In the genomic region with DNA sequence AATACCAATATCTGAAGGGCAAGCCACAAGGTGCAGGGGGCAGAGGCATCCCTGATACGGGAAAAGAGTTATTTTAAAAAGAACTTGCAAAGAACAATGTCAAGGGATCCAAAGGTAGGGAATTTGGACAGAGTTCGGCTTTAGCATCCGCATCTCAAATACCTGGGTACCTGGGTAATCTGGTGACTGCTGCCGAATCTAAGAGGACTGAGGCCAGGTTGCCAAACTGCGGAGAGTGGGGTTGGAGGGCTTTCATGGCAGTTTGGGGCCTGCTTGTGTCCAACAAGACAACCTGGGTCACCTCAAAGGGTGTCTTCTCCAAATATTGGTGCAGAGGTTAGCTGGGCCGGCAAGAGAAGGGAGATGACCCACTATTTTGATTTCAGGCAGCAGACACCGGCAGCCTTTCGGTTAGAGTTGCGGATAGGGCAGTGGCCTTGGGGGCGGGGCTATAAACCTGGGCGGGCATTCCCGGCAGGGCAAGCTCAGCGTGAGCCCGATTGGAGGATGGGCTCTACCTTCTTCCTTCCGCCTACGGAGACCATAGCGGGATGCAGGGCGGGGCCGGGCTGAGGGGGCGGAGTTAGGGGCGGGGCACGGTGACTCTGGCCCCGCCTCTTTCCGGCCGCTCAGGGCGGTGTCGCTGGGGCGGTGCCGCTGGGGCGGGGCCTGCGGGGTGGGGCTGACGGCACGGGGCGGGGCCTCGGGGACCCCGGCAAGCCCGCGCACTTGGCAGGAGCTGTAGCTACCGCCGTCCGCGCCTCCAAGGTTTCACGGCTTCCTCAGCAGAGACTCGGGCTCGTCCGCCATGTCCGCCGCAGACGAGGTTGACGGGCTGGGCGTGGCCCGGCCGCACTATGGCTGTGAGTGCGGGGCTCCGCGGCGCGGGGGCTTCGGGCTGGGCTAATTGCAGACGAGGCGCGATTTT, we compare ENCODE assay signal across 1 cellular context.
TF ChIP-seq lines count a peak whose summit lies in the region.

Gene IQGAP1 (plus strand): TSS at position 709 of the 928 bp plus-strand sequence. CDS start 100 bp downstream, at position 809.

TF ChIP-seq in HepG2, 621 proteins besides CTCF, POLR2A, EP300 and RAD21 (continued from another document and continues in another):
- no peak for TF ChIP-seq ZBTB7A (CRISPR knock-in tag; IDR thresholded peaks at IDR 0.05)
- TF ChIP-seq FOXP1 (IDR thresholded peaks at IDR 0.05): no peak
- TF ChIP-seq FOXP1 (CRISPR knock-in tag; IDR thresholded peaks at IDR 0.05): no peak
- peak; percentile 54; the same call in 1 of the 2 replicates for TF ChIP-seq MAZ (IDR thresholded peaks at IDR 0.05; ENCODE audit: borderline replicate concordance, low read depth, low read length)
- TF ChIP-seq MAZ (CRISPR knock-in tag; IDR thresholded peaks at IDR 0.05; ENCODE audit: low read depth): peak; percentile 40; the same call in 1 of the 2 replicates
- TF ChIP-seq, protein P1, sequence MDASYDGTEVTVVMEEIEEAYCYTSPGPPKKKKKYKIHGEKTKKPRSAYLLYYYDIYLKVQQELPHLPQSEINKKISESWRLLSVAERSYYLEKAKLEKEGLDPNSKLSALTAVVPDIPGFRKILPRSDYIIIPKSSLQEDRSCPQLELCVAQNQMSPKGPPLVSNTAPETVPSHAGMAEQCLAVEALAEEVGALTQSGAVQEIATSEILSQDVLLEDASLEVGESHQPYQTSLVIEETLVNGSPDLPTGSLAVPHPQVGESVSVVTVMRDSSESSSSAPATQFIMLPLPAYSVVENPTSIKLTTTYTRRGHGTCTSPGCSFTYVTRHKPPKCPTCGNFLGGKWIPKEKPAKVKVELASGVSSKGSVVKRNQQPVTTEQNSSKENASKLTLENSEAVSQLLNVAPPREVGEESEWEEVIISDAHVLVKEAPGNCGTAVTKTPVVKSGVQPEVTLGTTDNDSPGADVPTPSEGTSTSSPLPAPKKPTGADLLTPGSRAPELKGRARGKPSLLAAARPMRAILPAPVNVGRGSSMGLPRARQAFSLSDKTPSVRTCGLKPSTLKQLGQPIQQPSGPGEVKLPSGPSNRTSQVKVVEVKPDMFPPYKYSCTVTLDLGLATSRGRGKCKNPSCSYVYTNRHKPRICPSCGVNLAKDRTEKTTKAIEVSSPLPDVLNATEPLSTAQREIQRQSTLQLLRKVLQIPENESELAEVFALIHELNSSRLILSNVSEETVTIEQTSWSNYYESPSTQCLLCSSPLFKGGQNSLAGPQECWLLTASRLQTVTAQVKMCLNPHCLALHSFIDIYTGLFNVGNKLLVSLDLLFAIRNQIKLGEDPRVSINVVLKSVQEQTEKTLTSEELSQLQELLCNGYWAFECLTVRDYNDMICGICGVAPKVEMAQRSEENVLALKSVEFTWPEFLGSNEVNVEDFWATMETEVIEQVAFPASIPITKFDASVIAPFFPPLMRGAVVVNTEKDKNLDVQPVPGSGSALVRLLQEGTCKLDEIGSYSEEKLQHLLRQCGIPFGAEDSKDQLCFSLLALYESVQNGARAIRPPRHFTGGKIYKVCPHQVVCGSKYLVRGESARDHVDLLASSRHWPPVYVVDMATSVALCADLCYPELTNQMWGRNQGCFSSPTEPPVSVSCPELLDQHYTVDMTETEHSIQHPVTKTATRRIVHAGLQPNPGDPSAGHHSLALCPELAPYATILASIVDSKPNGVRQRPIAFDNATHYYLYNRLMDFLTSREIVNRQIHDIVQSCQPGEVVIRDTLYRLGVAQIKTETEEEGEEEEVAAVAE (CRISPR knock-in tag; IDR thresholded peaks at IDR 0.05; ENCODE audit: borderline replicate concordance): no peak
- no peak for TF ChIP-seq HMGXB4 (CRISPR knock-in tag; IDR thresholded peaks at IDR 0.05; ENCODE audit: borderline replicate concordance in 1 of 2, low read depth in 1 of 2)
- TF ChIP-seq ZBTB21 (CRISPR knock-in tag; IDR thresholded peaks at IDR 0.05): no peak
- TF ChIP-seq SIX1 (CRISPR knock-in tag; IDR thresholded peaks at IDR 0.05; ENCODE audit: borderline replicate concordance): no peak
- peak; percentile 65; the same call in 1 of the 2 replicates for TF ChIP-seq ARID4A (CRISPR knock-in tag; IDR thresholded peaks at IDR 0.05; ENCODE audit: borderline replicate concordance)
- 0 out of 2 replicates have a peak, but pooled peaks have one; percentile 30 for TF ChIP-seq ZNF574 (CRISPR knock-in tag; IDR thresholded peaks at IDR 0.05)
- 0 out of 2 replicates have a peak, but pooled peaks have one; percentile 58 for TF ChIP-seq SIN3A (IDR thresholded peaks at IDR 0.05; ENCODE audit: borderline replicate concordance, low read depth, low read length)
- no peak for TF ChIP-seq ZNF550 (CRISPR knock-in tag; IDR thresholded peaks at IDR 0.05; ENCODE audit: borderline replicate concordance)
- TF ChIP-seq ZFP90 (CRISPR knock-in tag; IDR thresholded peaks at IDR 0.05; ENCODE audit: borderline replicate concordance): 0 out of 2 replicates have a peak, but pooled peaks have one; percentile 31
- TF ChIP-seq, protein P2, sequence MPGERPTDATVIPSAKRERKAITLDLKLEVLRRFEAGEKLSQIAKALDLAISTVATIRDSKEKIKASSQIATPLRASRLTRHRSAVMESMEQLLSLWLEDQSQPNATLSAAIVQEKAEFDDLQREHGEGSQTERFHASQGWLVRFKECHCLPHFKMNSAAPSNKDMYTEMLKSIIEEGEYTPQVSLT (CRISPR knock-in tag; IDR thresholded peaks at IDR 0.05; ENCODE audit: borderline replicate concordance, low read depth): no peak
- no peak for TF ChIP-seq ZNF7 (CRISPR knock-in tag; IDR thresholded peaks at IDR 0.05)
- no peak for TF ChIP-seq ZNF20 (CRISPR knock-in tag; IDR thresholded peaks at IDR 0.05)
- TF ChIP-seq RBAK (CRISPR knock-in tag; IDR thresholded peaks at IDR 0.05): no peak
- no peak for TF ChIP-seq MXD4 (CRISPR knock-in tag; IDR thresholded peaks at IDR 0.05)
- TF ChIP-seq IRF2 (CRISPR knock-in tag; IDR thresholded peaks at IDR 0.05): no peak
- TF ChIP-seq ZNF121 (CRISPR knock-in tag; IDR thresholded peaks at IDR 0.05): no peak
- TF ChIP-seq ZNF292 (CRISPR knock-in tag; IDR thresholded peaks at IDR 0.05; ENCODE audit: borderline replicate concordance, low read depth): no peak
- no peak for TF ChIP-seq RELA (CRISPR knock-in tag; IDR thresholded peaks at IDR 0.05)
- TF ChIP-seq ZSCAN21 (CRISPR knock-in tag; IDR thresholded peaks at IDR 0.05; ENCODE audit: borderline replicate concordance): no peak
- no peak for TF ChIP-seq TRIM24 (CRISPR knock-in tag; IDR thresholded peaks at IDR 0.05)
- no peak for TF ChIP-seq DDIT3 (CRISPR knock-in tag; IDR thresholded peaks at IDR 0.05)
- 0 out of 2 replicates have a peak, but pooled peaks have one; percentile 13 for TF ChIP-seq DNMT3B (CRISPR knock-in tag; conservative IDR thresholded peaks at IDR 0.05)
- TF ChIP-seq HOXA9 (CRISPR knock-in tag; IDR thresholded peaks at IDR 0.05; ENCODE audit: borderline replicate concordance): 0 out of 2 replicates have a peak, but pooled peaks have one; percentile 6
- no peak for TF ChIP-seq ZNF33B (CRISPR knock-in tag; IDR thresholded peaks at IDR 0.05)
- no peak; the same call in 1 of the 2 replicates for TF ChIP-seq SALL1 (CRISPR knock-in tag; IDR thresholded peaks at IDR 0.05)
- no peak for TF ChIP-seq ZNF451 (CRISPR knock-in tag; IDR thresholded peaks at IDR 0.05)
- peak; percentile 35; the same call in 1 of the 2 replicates for TF ChIP-seq KDM5B (CRISPR knock-in tag; IDR thresholded peaks at IDR 0.05; ENCODE audit: borderline replicate concordance)
- TF ChIP-seq, protein P3, sequence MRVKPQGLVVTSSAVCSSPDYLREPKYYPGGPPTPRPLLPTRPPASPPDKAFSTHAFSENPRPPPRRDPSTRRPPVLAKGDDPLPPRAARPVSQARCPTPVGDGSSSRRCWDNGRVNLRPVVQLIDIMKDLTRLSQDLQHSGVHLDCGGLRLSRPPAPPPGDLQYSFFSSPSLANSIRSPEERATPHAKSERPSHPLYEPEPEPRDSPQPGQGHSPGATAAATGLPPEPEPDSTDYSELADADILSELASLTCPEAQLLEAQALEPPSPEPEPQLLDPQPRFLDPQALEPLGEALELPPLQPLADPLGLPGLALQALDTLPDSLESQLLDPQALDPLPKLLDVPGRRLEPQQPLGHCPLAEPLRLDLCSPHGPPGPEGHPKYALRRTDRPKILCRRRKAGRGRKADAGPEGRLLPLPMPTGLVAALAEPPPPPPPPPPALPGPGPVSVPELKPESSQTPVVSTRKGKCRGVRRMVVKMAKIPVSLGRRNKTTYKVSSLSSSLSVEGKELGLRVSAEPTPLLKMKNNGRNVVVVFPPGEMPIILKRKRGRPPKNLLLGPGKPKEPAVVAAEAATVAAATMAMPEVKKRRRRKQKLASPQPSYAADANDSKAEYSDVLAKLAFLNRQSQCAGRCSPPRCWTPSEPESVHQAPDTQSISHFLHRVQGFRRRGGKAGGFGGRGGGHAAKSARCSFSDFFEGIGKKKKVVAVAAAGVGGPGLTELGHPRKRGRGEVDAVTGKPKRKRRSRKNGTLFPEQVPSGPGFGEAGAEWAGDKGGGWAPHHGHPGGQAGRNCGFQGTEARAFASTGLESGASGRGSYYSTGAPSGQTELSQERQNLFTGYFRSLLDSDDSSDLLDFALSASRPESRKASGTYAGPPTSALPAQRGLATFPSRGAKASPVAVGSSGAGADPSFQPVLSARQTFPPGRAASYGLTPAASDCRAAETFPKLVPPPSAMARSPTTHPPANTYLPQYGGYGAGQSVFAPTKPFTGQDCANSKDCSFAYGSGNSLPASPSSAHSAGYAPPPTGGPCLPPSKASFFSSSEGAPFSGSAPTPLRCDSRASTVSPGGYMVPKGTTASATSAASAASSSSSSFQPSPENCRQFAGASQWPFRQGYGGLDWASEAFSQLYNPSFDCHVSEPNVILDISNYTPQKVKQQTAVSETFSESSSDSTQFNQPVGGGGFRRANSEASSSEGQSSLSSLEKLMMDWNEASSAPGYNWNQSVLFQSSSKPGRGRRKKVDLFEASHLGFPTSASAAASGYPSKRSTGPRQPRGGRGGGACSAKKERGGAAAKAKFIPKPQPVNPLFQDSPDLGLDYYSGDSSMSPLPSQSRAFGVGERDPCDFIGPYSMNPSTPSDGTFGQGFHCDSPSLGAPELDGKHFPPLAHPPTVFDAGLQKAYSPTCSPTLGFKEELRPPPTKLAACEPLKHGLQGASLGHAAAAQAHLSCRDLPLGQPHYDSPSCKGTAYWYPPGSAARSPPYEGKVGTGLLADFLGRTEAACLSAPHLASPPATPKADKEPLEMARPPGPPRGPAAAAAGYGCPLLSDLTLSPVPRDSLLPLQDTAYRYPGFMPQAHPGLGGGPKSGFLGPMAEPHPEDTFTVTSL (CRISPR knock-in tag; IDR thresholded peaks at IDR 0.05; ENCODE audit: borderline replicate concordance): no peak
- no peak for TF ChIP-seq ZNF878 (CRISPR knock-in tag; IDR thresholded peaks at IDR 0.05)
- no peak for TF ChIP-seq KLF15 (CRISPR knock-in tag; IDR thresholded peaks at IDR 0.05; ENCODE audit: borderline replicate concordance)
- TF ChIP-seq NONO (IDR thresholded peaks at IDR 0.05): no peak
- no peak for TF ChIP-seq NONO (CRISPR knock-in tag; conservative IDR thresholded peaks at IDR 0.05)
